Comparison of ENCODE assay signal across 26 cellular contexts in genomic region chr13:40384976-40385857, GRCh38.
DNase-seq lines count a peak whose midpoint lies in the region; ATAC-seq, FAIRE-seq and TF ChIP-seq lines count a peak whose summit lies in the region.
"Had no signal": no experiment of that assay in that cellular context is flagged by ENCODE, and none has a peak within 500 bp of the region (broad histone marks: within the 10 kb centered on the region; RNA-seq: fewer than 3 reads in every experiment).

No MANE protein-coding gene starts in this region.

- no peaks in the 10 kb centered on the region for H3K36me3 ChIP-seq in HepG2 (replicated peaks in 1 of 2; ENCODE audit: control insufficient read depth in 1 of 2, insufficient read depth in 2 of 2, low read length in 2 of 2)
- no peaks in the 10 kb centered on the region for H3K36me3 ChIP-seq in right lobe of liver
- H3K36me3 ChIP-seq: suprapubic skin had no signal

- H2AFZ ChIP-seq in HepG2 (ENCODE audit: low read length) = no peak overlapping the region

- no peaks in the 10 kb centered on the region for H3K27me3 ChIP-seq in HepG2 (ENCODE audit: control insufficient read depth in 1 of 2, insufficient read depth in 2 of 2, low read length in 2 of 2)
- H3K27me3 ChIP-seq in right lobe of liver = no peaks in the 10 kb centered on the region
- H3K27me3 ChIP-seq: suprapubic skin had no signal

- DNase-seq in HepG2 (ENCODE audit: low spot score) (peak; percentile 65), right lobe of liver (no peak), omental fat pad (ENCODE audit: low spot score) (no peak)
- DNase-seq in central memory CD8-positive, alpha-beta T cell (ENCODE audit: low spot score in 2 of 2) = no peak
- DNase-seq in naive thymus-derived CD8-positive, alpha-beta T cell = no peak
- DNase-seq in T-helper 2 cell treated with Interferon-gamma antibody and Interleukin-4, amounts not matched to agents 5 μg/mL and 100 μg/mL, for 36 hours (ENCODE audit: low spot score) = no peak
- DNase-seq: activated CD4-positive, alpha-beta T cell treated with anti-CD3 and anti-CD28 coated beads for 48 hours; activated CD8-positive, alpha-beta memory T cell treated with anti-CD3 and anti-CD28 coated beads, Interleukin-2, amount 50 U/mL, for 48 hours; activated naive CD4-positive, alpha-beta T cell; DND-41; foreskin fibroblast; HCEC 1CT; hippocampal formation; islet precursor cell; NCI-H345; psoas muscle; stimulated activated CD8-positive, alpha-beta memory T cell treated with anti-CD3 and anti-CD28 coated beads, Interleukin-4, amount 100 ng/mL, for 48 hours had no signal

- H3K79me2 ChIP-seq in HepG2 (ENCODE audit: insufficient read depth, low read length) = no peaks in the 10 kb centered on the region

- H3K27me3 Mint-ChIP-seq in central memory CD8-positive, alpha-beta T cell = no peaks in the 10 kb centered on the region
- H3K27me3 Mint-ChIP-seq in naive thymus-derived CD8-positive, alpha-beta T cell = no peaks in the 10 kb centered on the region
- no peaks in the 10 kb centered on the region for H3K27me3 Mint-ChIP-seq in T-helper 2 cell treated with Interferon-gamma antibody and Interleukin-4, amounts not matched to agents 5 μg/mL and 100 μg/mL, for 36 hours (ENCODE audit: low read depth)

- H3K4me3 ChIP-seq in HepG2 (replicated peaks in 1 of 3; ENCODE audit: insufficient read depth in 1 of 3, low read depth in 2 of 3, low read length in 3 of 3) (no peak overlapping the region), right lobe of liver (no peak overlapping the region)
- H3K4me3 ChIP-seq: lung, psoas muscle, suprapubic skin had no signal

- peak; percentile 46 for FAIRE-seq in HepG2 (lab: Jason Lieb, UNC)
- FAIRE-seq: colon, endometrium, TTC549 had no signal

- H4K20me1 ChIP-seq in HepG2 (ENCODE audit: insufficient read depth, low read length) = no peaks in the 10 kb centered on the region

- H3K4me1 Mint-ChIP-seq in central memory CD8-positive, alpha-beta T cell = peaks cover 52% of the 10 kb centered on the region
- peaks cover 39 to 58% (median 53%) of the 10 kb centered on the region in 4 donors for H3K4me1 Mint-ChIP-seq in naive thymus-derived CD8-positive, alpha-beta T cell
- H3K4me1 Mint-ChIP-seq in T-helper 2 cell treated with Interferon-gamma antibody and Interleukin-4, amounts not matched to agents 5 μg/mL and 100 μg/mL, for 36 hours (ENCODE audit: low read depth) = peaks cover 33% of the 10 kb centered on the region
- H3K4me1 Mint-ChIP-seq: nephron had no signal

- in situ Hi-C loops in HepG2 (cut with HindIII; ENCODE audit: extremely low pct_ligation_motif_present, low pct_unique_long_range_greater_than_20kb) = no loop called here

- POLR2A ChIA-PET in HepG2 (lab: Yijun Ruan, JAX) = interaction anchor here (0.6 kb wide), 1 partner anchor 72 kb away, joined by 4 read pairs; no protein-coding TSS in a partner anchor
- POLR2A ChIA-PET in naive thymus-derived CD8-positive, alpha-beta T cell (lab: Charles Lee) = no interaction called here

- 45% methylated on average over 6 of the region's 6 CpGs for WGBS in HepG2 (ENCODE audit: low lambda C conversion rate)
- 78% methylated on average over 6 of the region's 6 CpGs for WGBS in right lobe of liver (ENCODE audit: insufficient coverage, low coverage, low lambda C conversion rate, missing lambda C conversion rate)

- intact Hi-C loops in HepG2 (cut with micrococcal nuclease; ENCODE audit: unreplicated experiment) = no loop called here
- intact Hi-C loops in right lobe of liver (cut with DNase I) = no loop called here

- TF ChIP-seq POLR2A in HepG2 (IDR thresholded peaks at IDR 0.05; ENCODE audit: insufficient read depth in 1 of 2, low read depth in 2 of 2, low read length in 2 of 2) = no peak
- TF ChIP-seq POLR2A in right lobe of liver (IDR thresholded peaks at IDR 0.05) = no peak

- H3K9me3 ChIP-seq in HepG2 (ENCODE audit: low read length) = no peaks in the 10 kb centered on the region
- no peaks in the 10 kb centered on the region for H3K9me3 ChIP-seq in right lobe of liver
- H3K9me3 ChIP-seq: psoas muscle, suprapubic skin had no signal

- H3K4me3 Mint-ChIP-seq in central memory CD8-positive, alpha-beta T cell = no peak overlapping the region
- H3K4me3 Mint-ChIP-seq in naive thymus-derived CD8-positive, alpha-beta T cell = peak overlapping the region in 1 of 10 donors; percentile 25
- H3K4me3 Mint-ChIP-seq in T-helper 2 cell treated with Interferon-gamma antibody and Interleukin-4, amounts not matched to agents 5 μg/mL and 100 μg/mL, for 36 hours = no peak overlapping the region
- H3K4me3 Mint-ChIP-seq: nephron had no signal

- no peak overlapping the region for H3K9ac ChIP-seq in HepG2 (ENCODE audit: insufficient read depth, low read depth, low read length)

- no peak for TF ChIP-seq RAD21 in HepG2 (CRISPR knock-in tag; IDR thresholded peaks at IDR 0.05)

- 0 out of 4 replicates have a peak, but pooled peaks of 1 of the 2 experiments have one; percentile 35 for TF ChIP-seq EP300 in HepG2 (IDR thresholded peaks at IDR 0.05; ENCODE audit: low read depth in 2 of 2, low read length in 2 of 2)
- no peak for TF ChIP-seq EP300 in HepG2 (CRISPR knock-in tag; IDR thresholded peaks at IDR 0.05; ENCODE audit: borderline replicate concordance)

- H3K27ac Mint-ChIP-seq in central memory CD8-positive, alpha-beta T cell (ENCODE audit: low read depth) = peak overlapping the region; percentile 47
- H3K27ac Mint-ChIP-seq in naive thymus-derived CD8-positive, alpha-beta T cell = peak overlapping the region in 7 of 10 donors; percentile 24 to 84 (median 60)
- H3K27ac Mint-ChIP-seq in T-helper 2 cell treated with Interferon-gamma antibody and Interleukin-4, amounts not matched to agents 5 μg/mL and 100 μg/mL, for 36 hours = no peak overlapping the region

- ATAC-seq in HepG2 (peak; percentile 26; the same call in 1 of the 3 replicates), right lobe of liver (no peak), HG02884 (IDR thresholded peaks at IDR 0.05; ENCODE audit: unreplicated experiment) (no peak), omental fat pad (ENCODE audit: low FRiP score) (no peak), GM21423 (IDR thresholded peaks at IDR 0.05; ENCODE audit: unreplicated experiment) (no peak)
- no peak for ATAC-seq in central memory CD8-positive, alpha-beta T cell (replicated peaks; ENCODE audit: extremely low read depth, poor library complexity, severe bottlenecking)
- ATAC-seq in naive thymus-derived CD8-positive, alpha-beta T cell = no peak
- ATAC-seq: psoas muscle had no signal

- TF ChIP-seq CTCF in HepG2 (CRISPR knock-in tag; IDR thresholded peaks at IDR 0.05) (no peak), right lobe of liver (IDR thresholded peaks at IDR 0.05) (no peak), omental fat pad (IDR thresholded peaks at IDR 0.05) (no peak)

- CTCF ChIA-PET in HepG2 (lab: Yijun Ruan, JAX; ENCODE audit: low intra/inter-chr PET ratio, low total read pairs) = no interaction called here

- BruUV-seq in HepG2 (replicated peaks; lab: Mats Ljungman, UMichigan) = no TSS peak

- H3K4me2 ChIP-seq in HepG2 (ENCODE audit: low read depth, low read length) = peak overlapping the region; percentile 25; the same call in 1 of the 2 replicates

- no peaks in the 10 kb centered on the region for H3K9me3 Mint-ChIP-seq in central memory CD8-positive, alpha-beta T cell
- H3K9me3 Mint-ChIP-seq in naive thymus-derived CD8-positive, alpha-beta T cell = peaks cover 0 to 8% (median 0%) of the 10 kb centered on the region in 9 donors
- H3K9me3 Mint-ChIP-seq in T-helper 2 cell treated with Interferon-gamma antibody and Interleukin-4, amounts not matched to agents 5 μg/mL and 100 μg/mL, for 36 hours = peaks cover 6% of the 10 kb centered on the region
- H3K9me3 Mint-ChIP-seq: nephron had no signal

- H3K27ac ChIP-seq in HepG2 (ENCODE audit: extremely low read length, insufficient read depth, low read length) = no peak overlapping the region
- H3K27ac ChIP-seq in right lobe of liver = no peak overlapping the region
- H3K27ac ChIP-seq: C4-2B, psoas muscle, suprapubic skin had no signal

- H3K36me3 Mint-ChIP-seq in central memory CD8-positive, alpha-beta T cell (ENCODE audit: insufficient read depth) = peaks cover 11% of the 10 kb centered on the region
- H3K36me3 Mint-ChIP-seq in naive thymus-derived CD8-positive, alpha-beta T cell = no peaks in the 10 kb centered on the region
- H3K36me3 Mint-ChIP-seq in T-helper 2 cell treated with Interferon-gamma antibody and Interleukin-4, amounts not matched to agents 5 μg/mL and 100 μg/mL, for 36 hours (ENCODE audit: low read depth) = peaks cover 7% of the 10 kb centered on the region

- H3K4me1 ChIP-seq in HepG2 (ENCODE audit: insufficient read depth, low read length) (peaks cover 73% of the 10 kb centered on the region), right lobe of liver (no peaks in the 10 kb centered on the region)
- H3K4me1 ChIP-seq: psoas muscle had no signal

TF ChIP-seq in HepG2, 621 proteins besides CTCF, POLR2A, EP300 and RAD21 (continues in another document):
- TF ChIP-seq ZNF17 (CRISPR knock-in tag; IDR thresholded peaks at IDR 0.05) (no peak), RELA (CRISPR knock-in tag; IDR thresholded peaks at IDR 0.05) (no peak), ZNF232 (CRISPR knock-in tag; IDR thresholded peaks at IDR 0.05; ENCODE audit: borderline replicate concordance) (no peak), DDIT3 (CRISPR knock-in tag; IDR thresholded peaks at IDR 0.05) (no peak), EHMT2 (IDR thresholded peaks at IDR 0.05; ENCODE audit: borderline replicate concordance, low read depth, low read length) (0 out of 2 replicates have a peak, but pooled peaks have one; percentile 35), CSRNP2 (CRISPR knock-in tag; conservative IDR thresholded peaks at IDR 0.05; ENCODE audit: low read depth) (no peak)
- TF ChIP-seq, protein P1, sequence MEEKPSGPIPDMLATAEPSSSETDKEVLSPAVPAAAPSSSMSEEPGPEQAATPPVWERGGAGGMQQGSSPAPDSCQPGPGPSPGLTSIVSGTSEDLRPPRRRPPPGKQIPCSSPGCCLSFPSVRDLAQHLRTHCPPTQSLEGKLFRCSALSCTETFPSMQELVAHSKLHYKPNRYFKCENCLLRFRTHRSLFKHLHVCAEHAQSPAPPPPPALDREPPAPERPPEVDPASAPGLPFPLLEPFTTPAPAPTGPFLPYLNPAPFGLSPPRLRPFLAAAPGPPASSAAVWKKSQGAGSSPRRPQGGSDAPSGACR (CRISPR knock-in tag; IDR thresholded peaks at IDR 0.05) = no peak
